8 cellular contexts compared by ENCODE assay signal in genomic region chr3:192063570-192063969, GRCh38.
A peak's percentile ranks its signal among the peaks of the same experiment; 100 is the strongest.
DNase-seq lines count a peak whose midpoint lies in the region; ATAC-seq, FAIRE-seq and TF ChIP-seq lines count a peak whose summit lies in the region.

No MANE protein-coding gene starts in this region.

- dilution Hi-C loops in endothelial cell of umbilical vein (cut with MboI; ENCODE audit: extremely low pct_ligation_motif_present, low sequenced_read_pairs), result no loop called here

- H3K79me2 ChIP-seq in endothelial cell of umbilical vein (ENCODE audit: control insufficient read depth, insufficient read depth, low read length), result no peaks in the 10 kb centered on the region

- peaks cover 56% of the 10 kb centered on the region for H3K4me1 Mint-ChIP-seq in stimulated activated memory B cell treated with anti-CD40 and anti-IgM and Interleukin-4, amounts not matched to agents 10 μg/mL and 1 μg/mL and 100 μg/mL, for 72 hours

- H4K20me1 ChIP-seq in endothelial cell of umbilical vein (replicated peaks; ENCODE audit: control insufficient read depth, extremely low read depth, insufficient read depth, low read length), result no peaks in the 10 kb centered on the region

- H3K36me3 Mint-ChIP-seq in stimulated activated memory B cell treated with anti-CD40 and anti-IgM and Interleukin-4, amounts not matched to agents 10 μg/mL and 1 μg/mL and 100 μg/mL, for 72 hours, result no peaks in the 10 kb centered on the region

- H3K4me3 ChIP-seq in endothelial cell of umbilical vein (replicated peaks in 1 of 3; ENCODE audit: insufficient read depth in 1 of 3, low read depth in 1 of 3, low read length in 3 of 3), result peak overlapping the region in 2 of 3 experiments; percentile 12 to 41

- H3K9ac ChIP-seq in endothelial cell of umbilical vein (replicated peaks; ENCODE audit: extremely low read depth, insufficient read depth, low read length), result peak overlapping the region; percentile 17

- FAIRE-seq in endothelial cell of umbilical vein (lab: Jason Lieb, UNC), result peak; percentile 83

- TF ChIP-seq POLR2A in endothelial cell of umbilical vein (IDR thresholded peaks at IDR 0.05; ENCODE audit: low read depth, low read length), result no peak

- peak; percentile 59 for DNase-seq in endothelial cell of umbilical vein (ENCODE audit: low read depth, low spot score)
- DNase-seq in stimulated activated CD8-positive, alpha-beta memory T cell treated with anti-CD3 and anti-CD28 coated beads, Interleukin-4, amount 100 ng/mL, for 48 hours, result no peak
- no peak for DNase-seq in NCI-H510A treated with DMSO at 0.1 percent for 48 hours (lab: John Stamatoyannopoulos, UW)
- DNase-seq in NCI-H2107 treated with DMSO at 0.1 percent for 48 hours (lab: John Stamatoyannopoulos, UW; ENCODE audit: unreplicated experiment), result no peak
- DNase-seq in SIG-M5 (lab: John Stamatoyannopoulos, UW), result no peak

- H3K9me3 ChIP-seq in endothelial cell of umbilical vein (replicated peaks; ENCODE audit: control insufficient read depth, insufficient read depth, low read length), result no peaks in the 10 kb centered on the region

- no peaks in the 10 kb centered on the region for H3K9me1 ChIP-seq in endothelial cell of umbilical vein (replicated peaks; ENCODE audit: control insufficient read depth, extremely low read depth, insufficient read depth, low read length)

- no peaks in the 10 kb centered on the region for H3K27me3 Mint-ChIP-seq in stimulated activated memory B cell treated with anti-CD40 and anti-IgM and Interleukin-4, amounts not matched to agents 10 μg/mL and 1 μg/mL and 100 μg/mL, for 72 hours

- CTCF ChIA-PET in endothelial cell of umbilical vein (lab: Charles Lee), result no interaction called here

- ATAC-seq in GM19438 (IDR thresholded peaks at IDR 0.05; ENCODE audit: low read depth, unreplicated experiment) (peak; percentile 91), HG03196 (IDR thresholded peaks at IDR 0.05; ENCODE audit: unreplicated experiment) (peak; percentile 92)
- peak; percentile 87 for ATAC-seq in stimulated activated memory B cell treated with anti-CD40 and anti-IgM and Interleukin-4, amounts not matched to agents 10 μg/mL and 1 μg/mL and 100 μg/mL, for 72 hours

- H3K9me3 Mint-ChIP-seq in stimulated activated memory B cell treated with anti-CD40 and anti-IgM and Interleukin-4, amounts not matched to agents 10 μg/mL and 1 μg/mL and 100 μg/mL, for 72 hours, result no peaks in the 10 kb centered on the region

- peak in 1 of 2 donors; percentile 1 for TF ChIP-seq CTCF in endothelial cell of umbilical vein (IDR thresholded peaks at IDR 0.05; ENCODE audit: extremely low read depth in 1 of 2, insufficient read depth in 1 of 2, low read depth in 1 of 2, low read length in 2 of 2)

- H3K27ac Mint-ChIP-seq in stimulated activated memory B cell treated with anti-CD40 and anti-IgM and Interleukin-4, amounts not matched to agents 10 μg/mL and 1 μg/mL and 100 μg/mL, for 72 hours, result peak overlapping the region; percentile 89

- H3K4me2 ChIP-seq in endothelial cell of umbilical vein (ENCODE audit: insufficient read depth, low read length), result peak overlapping the region; percentile 58

- POLR2A ChIA-PET in endothelial cell of umbilical vein (lab: Charles Lee), result no interaction called here

- no peaks in the 10 kb centered on the region for H3K27me3 ChIP-seq in endothelial cell of umbilical vein (ENCODE audit: control insufficient read depth in 2 of 2, insufficient read depth in 2 of 2, low read length in 2 of 2)

- peak overlapping the region; percentile 85 for H2AFZ ChIP-seq in endothelial cell of umbilical vein (ENCODE audit: low read depth, low read length)

- intact Hi-C loops in endothelial cell of umbilical vein (cut with micrococcal nuclease), result loop anchor here (1.0 to 10.0 kb wide), 2 partner anchors 8 to 729 kb away; partner anchors contain the start of gene UTS2B

- peak overlapping the region; percentile 74 for H3K4me3 Mint-ChIP-seq in stimulated activated memory B cell treated with anti-CD40 and anti-IgM and Interleukin-4, amounts not matched to agents 10 μg/mL and 1 μg/mL and 100 μg/mL, for 72 hours

- H3K36me3 ChIP-seq in endothelial cell of umbilical vein (ENCODE audit: control insufficient read depth in 2 of 2, extremely low read depth in 1 of 2, insufficient read depth in 2 of 2, low read length in 2 of 2), result no peaks in the 10 kb centered on the region

- H3K27ac ChIP-seq in endothelial cell of umbilical vein (ENCODE audit: insufficient read depth, low read depth, low read length), result peak overlapping the region; percentile 64

- BruUV-seq in endothelial cell of umbilical vein (replicated peaks; lab: Mats Ljungman, UMichigan), result no TSS peak

- peaks cover 14% of the 10 kb centered on the region for H3K4me1 ChIP-seq in endothelial cell of umbilical vein (ENCODE audit: control insufficient read depth, extremely low read depth, insufficient read depth, low read length)

TF ChIP-seq in endothelial cell of umbilical vein, 7 proteins besides CTCF, POLR2A, EP300 and RAD21:
- TF ChIP-seq MYC (IDR thresholded peaks at IDR 0.05; ENCODE audit: low read depth, low read length) (no peak), FOS (IDR thresholded peaks at IDR 0.05; ENCODE audit: borderline replicate concordance, insufficient read depth, low read length) (peak; percentile 36), EZH2 (IDR thresholded peaks at IDR 0.05; ENCODE audit: borderline replicate concordance, low read depth, low read length, severe bottlenecking) (no peak)
